In genomic region chr17:50785942-50786570, GRCh38 we compare ENCODE assay signal across 8 cellular contexts. TPM values are rescaled to one million over a fixed set of nuclear protein-coding genes. Genes with fewer than 3 reads are reported as not detected.
DNase-seq lines count a peak whose midpoint lies in the region; ATAC-seq and TF ChIP-seq lines count a peak whose summit lies in the region.
"Had no signal": no experiment of that assay in that cellular context is flagged by ENCODE, and none has a peak within 500 bp of the region (broad histone marks: within the 10 kb centered on the region; RNA-seq: fewer than 3 reads in every experiment).

No MANE protein-coding gene starts in this region.

- peaks cover 28% of the 10 kb centered on the region for H3K4me1 Mint-ChIP-seq in MCF 10A (ENCODE audit: insufficient read depth, unreplicated experiment)

- H3K27me3 Mint-ChIP-seq in MCF 10A (ENCODE audit: insufficient read depth, unreplicated experiment): no peaks in the 10 kb centered on the region

- DNase-seq in NCI-H1694 (lab: John Stamatoyannopoulos, UW) (peak; percentile 96), MCF 10A (ENCODE audit: unreplicated experiment) (peak; percentile 41), iPS-NIHi7 (ENCODE audit: extremely low spot score) (peak; percentile 4), stromal cell of bone marrow (ENCODE audit: low read depth) (peak; percentile 39)
- no peak for DNase-seq in stimulated activated CD8-positive, alpha-beta memory T cell treated with anti-CD3 and anti-CD28 coated beads, Interleukin-4, amount 100 ng/mL, for 48 hours
- no peak for DNase-seq in activated naive CD4-positive, alpha-beta T cell treated with anti-CD3 and anti-CD28 coated beads, Interleukin-2, amount 50 U/mL, for 16 hours

- intact Hi-C loops in MCF 10A (cut with micrococcal nuclease): no loop called here

- TF ChIP-seq CTCF in MCF 10A (IDR thresholded peaks at IDR 0.05; ENCODE audit: unreplicated experiment): no peak

- H3K36me3 Mint-ChIP-seq in MCF 10A (ENCODE audit: insufficient read depth, unreplicated experiment): no peaks in the 10 kb centered on the region

- no peaks in the 10 kb centered on the region for H3K9me3 Mint-ChIP-seq in MCF 10A (ENCODE audit: unreplicated experiment)

- peak overlapping the region; percentile 98 for H3K27ac Mint-ChIP-seq in MCF 10A (ENCODE audit: low read depth, unreplicated experiment)

- no peak for ATAC-seq in GM19328 (IDR thresholded peaks at IDR 0.05; ENCODE audit: unreplicated experiment)

- CTCF ChIA-PET in MCF 10A (lab: Yijun Ruan, JAX): interaction anchor here (0.6 to 10.9 kb wide), 14 partner anchors 10 to 307 kb away, joined by 3 to 320 read pairs (median 7); partner anchors contain the start of gene WFIKKN2

- POLR2A ChIA-PET in MCF 10A (lab: Yijun Ruan, JAX): interaction anchor here (0.8 to 4.9 kb wide), 10 partner anchors 9 to 80 kb away, joined by 3 to 31 read pairs (median 4); partner anchors contain the start of gene TOB1

- BruUV-seq in MCF 10A (replicated peaks; lab: Mats Ljungman, UMichigan): no TSS peak

- H3K4me3 Mint-ChIP-seq in MCF 10A (ENCODE audit: unreplicated experiment): no peak overlapping the region

RNA-seq across cellular contexts. Expression of gene ANKRD40CL, which starts 18.7 kb away (rescaled TPM):
- not detected in 2 replicates for total RNA-seq in MCF 10A (2022)
- total RNA-seq: dermis microvascular lymphatic vessel endothelial cell had no signal

RNA-seq across cellular contexts. Expression of gene WFIKKN2, which starts 49.3 kb away (rescaled TPM):
- total RNA-seq in MCF 10A (2022): not detected in 2 replicates
- total RNA-seq: dermis microvascular lymphatic vessel endothelial cell had no signal

Comparison
In these comparisons a context has a peak if more than half of its experiments do, and no peak if none do; other contexts are left out.
1. DNase-seq: peak in NCI-H1694 (single experiment), MCF 10A (single experiment), iPS-NIHi7 (single experiment) and stromal cell of bone marrow (single experiment); none in stimulated activated CD8-positive, alpha-beta memory T cell treated with anti-CD3 and anti-CD28 coated beads, Interleukin-4, amount 100 ng/mL, for 48 hours (single experiment) and activated naive CD4-positive, alpha-beta T cell treated with anti-CD3 and anti-CD28 coated beads, Interleukin-2, amount 50 U/mL, for 16 hours (single experiment).